2 cellular contexts compared by ENCODE assay signal in genomic region chr19:18412610-18413239, GRCh38.
TF ChIP-seq lines count a peak whose summit lies in the region.

No MANE protein-coding gene starts in this region.

TF ChIP-seq in GM23338, 12 proteins besides CTCF, POLR2A, EP300 and RAD21:
- no peak for TF ChIP-seq CREB1 (CRISPR knock-in tag; IDR thresholded peaks at IDR 0.05; ENCODE audit: low read depth)

TF ChIP-seq in K562, 482 proteins besides CTCF, POLR2A, EP300 and RAD21:
- TF ChIP-seq DDX20 (tag; IDR thresholded peaks at IDR 0.05; ENCODE audit: low read depth) (no peak), NFXL1 (CRISPR knock-in tag; IDR thresholded peaks at IDR 0.05) (no peak), ZBTB40 (IDR thresholded peaks at IDR 0.05) (no peak), ZBTB40 (CRISPR knock-in tag; IDR thresholded peaks at IDR 0.05) (no peak), ZBTB33 (CRISPR knock-in tag; IDR thresholded peaks at IDR 0.05) (peak; percentile 58; the same call in 1 of the 2 replicates), ATF6 (CRISPR knock-in tag; IDR thresholded peaks at IDR 0.05) (no peak), SREBF1 (IDR thresholded peaks at IDR 0.05; ENCODE audit: borderline replicate concordance, low read depth, low read length) (no peak), ADNP (tag; IDR thresholded peaks at IDR 0.05) (0 out of 2 replicates have a peak, but pooled peaks have one; percentile 36), ZNF398 (CRISPR knock-in tag; IDR thresholded peaks at IDR 0.05) (no peak), POLR2G (IDR thresholded peaks at IDR 0.05; ENCODE audit: low read depth, low read length) (no peak), STAG1 (CRISPR knock-in tag; IDR thresholded peaks at IDR 0.05; ENCODE audit: borderline replicate concordance) (no peak), ZBTB7A (IDR thresholded peaks at IDR 0.05; ENCODE audit: borderline replicate concordance, control insufficient read depth, low read depth, low read length) (peak; percentile 50), ZNF444 (CRISPR knock-in tag; IDR thresholded peaks at IDR 0.05) (no peak), PKNOX1 (IDR thresholded peaks at IDR 0.05) (peak; percentile 14; the same call in 1 of the 2 replicates), FIP1L1 (IDR thresholded peaks at IDR 0.05; ENCODE audit: low read depth, low read length, poor library complexity, severe bottlenecking) (no peak), JUNB (CRISPR knock-in tag; conservative IDR thresholded peaks at IDR 0.05) (no peak), RBM25 (IDR thresholded peaks at IDR 0.05; ENCODE audit: low read depth, low read length, severe bottlenecking) (peak; percentile 18), DLX4 (CRISPR knock-in tag; IDR thresholded peaks at IDR 0.05) (no peak), MLX (CRISPR knock-in tag; conservative IDR thresholded peaks at IDR 0.05) (no peak), NFRKB (IDR thresholded peaks at IDR 0.05; ENCODE audit: low read depth) (no peak), BCOR (IDR thresholded peaks at IDR 0.05) (peak; percentile 86), CEBPB (tag; IDR thresholded peaks at IDR 0.05) (no peak), SIRT6 (IDR thresholded peaks at IDR 0.05; ENCODE audit: low read depth, low read length) (no peak), NCOA6 (IDR thresholded peaks at IDR 0.05) (no peak)
